In genomic region chr16:679808-680624, GRCh38 we compare ENCODE assay signal across 8 cellular contexts. TPM values are rescaled to one million over a fixed set of nuclear protein-coding genes. Genes with fewer than 3 reads are reported as not detected.
A peak's percentile ranks its signal among the peaks of the same experiment; 100 is the strongest.
DNase-seq lines count a peak whose midpoint lies in the region; ATAC-seq, FAIRE-seq and TF ChIP-seq lines count a peak whose summit lies in the region.

TSS of gene STUB1 (plus strand) at chr16:680410. CDS start at chr16:680526, 116 bp downstream.

- H3K9ac ChIP-seq in smooth muscle cell (ENCODE audit: low read depth): peak within 1 kb of the TSS; percentile 85

- peak; percentile 70 for DNase-seq in GM04504 (ENCODE audit: low read depth)
- peak; percentile 83 for DNase-seq in NCI-H2171 treated with DMSO at 0.1 percent for 48 hours (lab: John Stamatoyannopoulos, UW)
- DNase-seq in activated CD4-positive, CD25-positive, alpha-beta regulatory T cell (lab: John Stamatoyannopoulos, UW): peak; percentile 89 to 95 (median 94)
- peak; percentile 61 for DNase-seq in bronchial epithelial cell (ENCODE audit: low read depth)
- peak; percentile 75 for DNase-seq in inferior parietal cortex (ENCODE audit: extremely low spot score)
- DNase-seq in smooth muscle cell (lab: John Stamatoyannopoulos, UW; ENCODE audit: unreplicated experiment): peak; percentile 95
- no peak for DNase-seq in D721Med (ENCODE audit: insufficient read length, low spot score)

- FAIRE-seq in bronchial epithelial cell (lab: Jason Lieb, UNC): no peak
- no peak for FAIRE-seq in D721Med (lab: Jason Lieb, UNC)

- H2AFZ ChIP-seq in smooth muscle cell (ENCODE audit: low read depth): no peak within 1 kb of the TSS

- no peaks in the 10 kb centered on the region for H3K27me3 ChIP-seq in bronchial epithelial cell (ENCODE audit: control insufficient read depth, insufficient read depth, low read length)
- H3K27me3 ChIP-seq in smooth muscle cell (ENCODE audit: low read depth): no peaks in the 10 kb centered on the region

- TF ChIP-seq CTCF in bronchial epithelial cell (IDR thresholded peaks at IDR 0.05; ENCODE audit: insufficient read depth, low read length, severe bottlenecking) (no peak), smooth muscle cell (IDR thresholded peaks at IDR 0.05; ENCODE audit: borderline replicate concordance, insufficient read depth, poor library complexity, severe bottlenecking) (no peak), D721Med (IDR thresholded peaks at IDR 0.05; ENCODE audit: insufficient read depth, missing control alignments) (no peak)

- 1% methylated on average over 47 of the region's 93 CpGs for WGBS in smooth muscle cell (ENCODE audit: low lambda C conversion rate)

- H3K27ac ChIP-seq in smooth muscle cell (ENCODE audit: low read depth): peak within 1 kb of the TSS; percentile 74

- peak within 1 kb of the TSS; percentile 99 for H3K4me2 ChIP-seq in smooth muscle cell

- H3K36me3 ChIP-seq in bronchial epithelial cell (ENCODE audit: control insufficient read depth, insufficient read depth, low read length) (peaks cover 22% of the 10 kb centered on the region), smooth muscle cell (ENCODE audit: low read depth) (no peaks in the 10 kb centered on the region)

- H3K4me3 ChIP-seq in bronchial epithelial cell (ENCODE audit: low read depth, low read length) (peak within 1 kb of the TSS; percentile 72), smooth muscle cell (peak within 1 kb of the TSS; percentile 93)

- ATAC-seq in HG02798 (IDR thresholded peaks at IDR 0.05; ENCODE audit: poor library complexity, unreplicated experiment): peak; percentile 46

- H3F3A ChIP-seq in smooth muscle cell (ENCODE audit: low read depth): no peaks in the 10 kb centered on the region

- no peaks in the 10 kb centered on the region for H3K9me3 ChIP-seq in smooth muscle cell (replicated peaks; ENCODE audit: low read depth)

- H3K4me1 ChIP-seq in smooth muscle cell (ENCODE audit: low read depth): peaks cover 22% of the 10 kb centered on the region

- peaks cover 35% of the 10 kb centered on the region for H4K20me1 ChIP-seq in smooth muscle cell (ENCODE audit: low read depth)

- H3K79me2 ChIP-seq in smooth muscle cell (ENCODE audit: low read depth): peaks cover 32% of the 10 kb centered on the region

RNA-seq across cellular contexts. Expression of gene STUB1, which starts in this region (rescaled TPM):
- total RNA-seq in bronchial epithelial cell: 159 and 204 TPM in 2 replicates
- 93.4 and 99.0 TPM in 2 replicates for total RNA-seq in smooth muscle cell
- polyA plus RNA-seq in smooth muscle cell: 196 and 212 TPM in 2 replicates
